In the genomic region with DNA sequence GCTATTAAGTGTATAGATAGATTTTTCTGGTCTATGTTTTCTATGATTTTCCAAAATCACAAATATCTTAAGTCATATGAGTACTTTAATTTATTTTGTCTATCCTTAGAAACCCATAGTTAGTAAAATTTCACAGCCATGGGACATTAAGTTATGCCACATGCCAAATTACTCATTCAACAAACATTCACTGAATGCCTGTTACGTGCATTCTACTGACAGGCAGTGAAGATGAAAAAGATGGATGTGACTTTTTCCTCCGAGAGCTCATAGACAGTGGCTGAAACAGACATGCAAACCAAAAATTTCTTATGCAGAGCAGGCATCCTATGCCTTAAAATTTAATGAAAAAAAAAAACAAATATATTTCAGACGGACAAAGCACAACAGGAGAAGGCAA, we compare ENCODE assay signal across 19 cellular contexts.
A peak's percentile ranks its signal among the peaks of the same experiment; 100 is the strongest.
DNase-seq lines count a peak whose midpoint lies in the region; ATAC-seq and TF ChIP-seq lines count a peak whose summit lies in the region.
"Had no signal": no experiment of that assay in that cellular context is flagged by ENCODE, and none has a peak within 500 bp of the region (broad histone marks: within the 10 kb centered on the region; RNA-seq: fewer than 3 reads in every experiment).

No MANE protein-coding gene starts in this region.

- peaks cover 25% of the 10 kb centered on the region for H3K4me1 ChIP-seq in IMR-90 (ENCODE audit: control insufficient read depth, insufficient read depth, low read length)
- H3K4me1 ChIP-seq in ascending aorta: no peaks in the 10 kb centered on the region

- H3K9me1 ChIP-seq in IMR-90 (ENCODE audit: insufficient read depth, low read length): peaks cover 15% of the 10 kb centered on the region

- peaks cover 16% of the 10 kb centered on the region for H3K36me3 Mint-ChIP-seq in osteocyte (ENCODE audit: unreplicated experiment)
- H3K36me3 Mint-ChIP-seq: activated naive CD8-positive, alpha-beta T cell had no signal

- H4K91ac ChIP-seq in IMR-90 (ENCODE audit: insufficient read depth, low read depth, low read length): peak overlapping the region; percentile 100

- no peak overlapping the region for H2AFZ ChIP-seq in IMR-90 (replicated peaks; ENCODE audit: low read length, poor library complexity)

- peak overlapping the region; percentile 81; the same call in 2 of the 3 replicates for H2BK15ac ChIP-seq in IMR-90 (ENCODE audit: low read depth, low read length)

- 0% methylated on average over 1 of the region's 3 CpGs; no CpG with 5 or more reads in 1 of the 2 experiments for WGBS in IMR-90 (ENCODE audit: extremely low coverage in 2 of 2, insufficient read length in 1 of 2), 2 experiments

- peak overlapping the region; percentile 93 to 99 for H4K8ac ChIP-seq in IMR-90 (ENCODE audit: low read depth in 2 of 2, low read length in 2 of 2)

- no peaks in the 10 kb centered on the region for H3K27me3 Mint-ChIP-seq in osteocyte (ENCODE audit: unreplicated experiment)
- H3K27me3 Mint-ChIP-seq: activated naive CD8-positive, alpha-beta T cell had no signal

- H3K36me3 ChIP-seq in BJ (ENCODE audit: control insufficient read depth, insufficient read depth, low read length) (no peaks in the 10 kb centered on the region), IMR-90 (ENCODE audit: control insufficient read depth, insufficient read depth, low read length) (peaks cover 33% of the 10 kb centered on the region), ascending aorta (no peaks in the 10 kb centered on the region)
- H3K36me3 ChIP-seq: BLaER1 treated with 17β-estradiol and CSF1 and Interleukin-3, amounts not matched to agents 10 nM and 100 nM had no signal

- peak overlapping the region; percentile 100 for H3K4ac ChIP-seq in IMR-90 (ENCODE audit: low read depth, low read length)

- H3K9me3 ChIP-seq in IMR-90 (ENCODE audit: control insufficient read depth, insufficient read depth, low read length): no peaks in the 10 kb centered on the region
- H3K9me3 ChIP-seq in ascending aorta: no peaks in the 10 kb centered on the region

- H3K4me3 ChIP-seq in BJ (ENCODE audit: low read depth, low read length) (no peak overlapping the region), IMR-90 (ENCODE audit: insufficient read depth, low read depth, low read length) (no peak overlapping the region), ascending aorta (no peak overlapping the region)
- H3K4me3 ChIP-seq: BLaER1 treated with 17β-estradiol and CSF1 and Interleukin-3, amounts not matched to agents 10 nM and 100 nM; heart left ventricle had no signal

- POLR2A ChIA-PET in BJ (lab: Charles Lee): interaction anchor here (0.7 kb wide), 1 partner anchor 9 kb away, joined by 3 read pairs; no protein-coding TSS in a partner anchor
- POLR2A ChIA-PET in IMR-90 (lab: Charles Lee; ENCODE audit: unreplicated experiment): no interaction called here

- H3K27ac ChIP-seq in IMR-90 (ENCODE audit: insufficient read depth, low read length): peak overlapping the region; percentile 86
- H3K27ac ChIP-seq in ascending aorta: no peak overlapping the region
- H3K27ac ChIP-seq: BLaER1 treated with 17β-estradiol and CSF1 and Interleukin-3, amounts not matched to agents 10 nM and 100 nM had no signal

- H4K20me1 ChIP-seq in IMR-90 (ENCODE audit: insufficient read depth, low read length): 0 out of 2 replicates have a peak, but pooled peaks cover 5% of the 10 kb centered on the region
- H4K20me1 ChIP-seq: BLaER1 treated with 17β-estradiol and CSF1 and Interleukin-3, amounts not matched to agents 10 nM and 100 nM had no signal

- intact Hi-C loops in IMR-90 (cut with micrococcal nuclease): no loop called here
- intact Hi-C loops in ascending aorta (cut with DNase I): no loop called here

- dilution Hi-C loops in IMR-90 (cut with HindIII; ENCODE audit: low sequenced_read_pairs, unreplicated experiment): no loop called here

- TF ChIP-seq CTCF in BJ (IDR thresholded peaks at IDR 0.05; ENCODE audit: insufficient read depth, low read depth, low read length) (no peak), IMR-90 (conservative IDR thresholded peaks at IDR 0.05; ENCODE audit: low read depth, low read length) (no peak), osteocyte (IDR thresholded peaks at IDR 0.05) (no peak), ascending aorta (IDR thresholded peaks at IDR 0.05) (no peak)

- H3K23ac ChIP-seq in IMR-90 (ENCODE audit: low read depth, low read length): peak overlapping the region; percentile 98

- H3K14ac ChIP-seq in IMR-90 (replicated peaks; ENCODE audit: low read depth, low read length): peak overlapping the region; percentile 92

- TF ChIP-seq RAD21 in IMR-90 (IDR thresholded peaks at IDR 0.05; ENCODE audit: low read length): no peak

- H3K27me3 ChIP-seq in BJ (ENCODE audit: control insufficient read depth, insufficient read depth, low read length): no peaks in the 10 kb centered on the region
- no peaks in the 10 kb centered on the region for H3K27me3 ChIP-seq in IMR-90 (ENCODE audit: control insufficient read depth, insufficient read depth, low read length)
- no peaks in the 10 kb centered on the region for H3K27me3 ChIP-seq in ascending aorta
- H3K27me3 ChIP-seq: BLaER1 treated with 17β-estradiol and CSF1 and Interleukin-3, amounts not matched to agents 10 nM and 100 nM; heart left ventricle had no signal

- peak; percentile 22 for ATAC-seq in IMR-90 (ENCODE audit: low read depth)
- ATAC-seq in HG02759 (IDR thresholded peaks at IDR 0.05; ENCODE audit: unreplicated experiment): no peak
- ATAC-seq: heart left ventricle had no signal

- CTCF ChIA-PET in BJ (lab: Yijun Ruan, JAX) (no interaction called here), IMR-90 (lab: Yijun Ruan, JAX) (interaction anchor here (0.6 kb wide), 1 partner anchor 56 kb away, joined by 3 read pairs; no protein-coding TSS in a partner anchor)

- H4K5ac ChIP-seq in IMR-90 (ENCODE audit: low read depth, low read length): peak overlapping the region; percentile 94

- peaks cover 42 to 54% of the 10 kb centered on the region in 2 experiments for H3K79me1 ChIP-seq in IMR-90 (ENCODE audit: low read depth in 1 of 2, low read length in 2 of 2)

- DNase-seq in BJ (ENCODE audit: low read depth): peak; percentile 47
- DNase-seq in IMR-90: peak; percentile 79
- peak; percentile 17 for DNase-seq in dermis blood vessel endothelial cell
- DNase-seq in osteocyte (ENCODE audit: extremely low spot score, unreplicated experiment): no peak
- DNase-seq in NCI-H82 treated with DMSO at 0.1 percent for 48 hours (lab: John Stamatoyannopoulos, UW; ENCODE audit: unreplicated experiment): no peak
- no peak for DNase-seq in activated naive CD4-positive, alpha-beta T cell treated with Interleukin-2 at 50 U/mL for 16 hours
- no peak for DNase-seq in ascending aorta (ENCODE audit: low spot score in 2 of 2)
- DNase-seq: activated CD4-positive, alpha-beta T cell treated with anti-CD3 and anti-CD28 coated beads, Interleukin-2, amount 50 U/mL, for 48 hours; activated T-cell treated with anti-CD3 and anti-CD28 coated beads, Interleukin-2, amount 50 U/mL, for 48 hours; DMS153; heart left ventricle; midbrain; NCI-H1092; NCI-H2171; stimulated activated CD4-positive, alpha-beta T cell treated with anti-CD3 and anti-CD28 coated beads, Interleukin-4, amount 100 ng/mL, for 24 hours; stimulated activated CD8-positive, alpha-beta memory T cell treated with anti-CD3 and anti-CD28 coated beads, Interleukin-4, amount 100 ng/mL, for 48 hours had no signal

- peak overlapping the region; percentile 20 for H3K4me2 ChIP-seq in IMR-90 (ENCODE audit: low read depth, low read length)
- H3K4me2 ChIP-seq: BLaER1 treated with 17β-estradiol and CSF1 and Interleukin-3, amounts not matched to agents 10 nM and 100 nM had no signal

- H2BK120ac ChIP-seq in IMR-90 (ENCODE audit: low read depth, low read length): peak overlapping the region; percentile 99

- peak overlapping the region; percentile 80 for H3K27ac Mint-ChIP-seq in osteocyte (ENCODE audit: unreplicated experiment)
- H3K27ac Mint-ChIP-seq: activated naive CD8-positive, alpha-beta T cell had no signal

- peak overlapping the region; percentile 97 for H2AK5ac ChIP-seq in IMR-90 (ENCODE audit: low read depth, low read length)

- no TSS peak for BruUV-seq in IMR-90 (replicated peaks; lab: Mats Ljungman, UMichigan)

- in situ Hi-C loops in IMR-90 (cut with MboI; ENCODE audit: low sequenced_read_pairs): no loop called here

- H3K9ac ChIP-seq in IMR-90 (ENCODE audit: low read depth, low read length): peak overlapping the region; percentile 67
- H3K9ac ChIP-seq: BLaER1 treated with 17β-estradiol and CSF1 and Interleukin-3, amounts not matched to agents 10 nM and 100 nM had no signal

- H3K18ac ChIP-seq in IMR-90 (ENCODE audit: low read depth, low read length): peak overlapping the region; percentile 98

- H3K56ac ChIP-seq in IMR-90 (ENCODE audit: extremely low read depth, insufficient read depth, low read length): peak overlapping the region; percentile 97

- H2BK5ac ChIP-seq in IMR-90 (ENCODE audit: low read depth, low read length, poor library complexity, severe bottlenecking): peak overlapping the region; percentile 98

- H2BK20ac ChIP-seq in IMR-90 (ENCODE audit: low read depth, low read length): peak overlapping the region; percentile 98

- no peak for TF ChIP-seq POLR2A in IMR-90 (IDR thresholded peaks at IDR 0.05; ENCODE audit: low read depth, low read length)

- H3K4me1 Mint-ChIP-seq in osteocyte (ENCODE audit: unreplicated experiment): peaks cover 73% of the 10 kb centered on the region

- H3K4me3 Mint-ChIP-seq in osteocyte (ENCODE audit: unreplicated experiment): no peak overlapping the region
- H3K4me3 Mint-ChIP-seq: activated naive CD8-positive, alpha-beta T cell had no signal

- H3K9me3 Mint-ChIP-seq in osteocyte (ENCODE audit: unreplicated experiment): no peaks in the 10 kb centered on the region

- peak overlapping the region; percentile 67 for H2AK9ac ChIP-seq in IMR-90 (replicated peaks; ENCODE audit: low read depth, low read length, poor library complexity)

TF ChIP-seq in IMR-90, 13 proteins besides CTCF, POLR2A, EP300 and RAD21 (continues in another document):
- TF ChIP-seq MAFK (IDR thresholded peaks at IDR 0.05; ENCODE audit: low read depth, low read length) (no peak), RCOR1 (IDR thresholded peaks at IDR 0.05; ENCODE audit: insufficient replicate concordance, low read length) (no peak), MXI1 (IDR thresholded peaks at IDR 0.05; ENCODE audit: borderline replicate concordance, low read depth, low read length) (no peak), CHD1 (IDR thresholded peaks at IDR 0.05; ENCODE audit: low read depth, low read length) (no peak), BHLHE40 (IDR thresholded peaks at IDR 0.05; ENCODE audit: low read depth, low read length) (no peak), MAZ (IDR thresholded peaks at IDR 0.05; ENCODE audit: borderline replicate concordance, low read depth, low read length) (no peak), CEBPB (IDR thresholded peaks at IDR 0.05; ENCODE audit: low read depth, low read length) (no peak), RFX5 (IDR thresholded peaks at IDR 0.05; ENCODE audit: low read depth, low read length) (no peak), FOS (IDR thresholded peaks at IDR 0.05; ENCODE audit: low read depth, low read length) (no peak), NFE2L2 (IDR thresholded peaks at IDR 0.05; ENCODE audit: low read depth, low read length) (no peak)

Comparison
In these comparisons a context has a peak if more than half of its experiments do, and no peak if none do; other contexts are left out.
1. DNase-seq: peak in BJ (single experiment), IMR-90 (single experiment) and dermis blood vessel endothelial cell (single experiment); none in osteocyte (single experiment), NCI-H82 treated with DMSO at 0.1 percent for 48 hours (single experiment), activated naive CD4-positive, alpha-beta T cell treated with Interleukin-2 at 50 U/mL for 16 hours (single experiment) and ascending aorta (0 of 2).